19 cellular contexts compared by ENCODE assay signal in the genomic region with DNA sequence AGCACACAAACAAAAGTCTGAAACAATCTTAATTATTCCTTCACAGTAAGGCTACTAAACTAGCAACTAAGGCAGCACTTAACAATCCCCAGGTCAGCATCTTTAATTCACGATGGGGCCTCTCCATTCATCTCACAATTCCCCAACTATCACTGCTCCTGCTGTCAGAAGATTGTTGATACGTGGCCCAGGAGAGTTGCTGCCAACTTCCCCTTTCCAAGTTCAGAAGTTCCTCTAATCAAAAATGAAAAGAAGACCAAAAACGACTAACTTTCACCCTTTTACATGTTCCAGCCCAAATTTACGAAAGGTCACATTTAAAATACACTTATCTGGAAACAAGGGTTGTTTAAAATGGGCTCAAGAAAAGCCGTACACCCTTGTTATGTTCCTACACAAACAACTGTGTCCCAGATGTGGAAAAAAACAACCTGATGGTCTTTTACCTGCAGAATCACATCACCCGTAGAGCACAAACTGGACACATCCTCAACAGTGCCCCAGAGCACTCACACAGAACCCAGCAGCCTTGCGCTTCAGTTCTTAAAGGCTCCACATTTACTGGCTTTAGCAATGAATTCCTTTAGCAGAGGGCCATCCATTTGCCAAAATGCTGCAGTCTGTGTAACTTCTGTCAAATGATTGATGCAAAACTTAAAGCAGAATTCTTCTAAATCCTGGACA. TPM values are rescaled to one million over a fixed set of nuclear protein-coding genes. Genes with fewer than 3 reads are reported as not detected.
DNase-seq lines count a peak whose midpoint lies in the region; ATAC-seq and TF ChIP-seq lines count a peak whose summit lies in the region.
"Had no signal": no experiment of that assay in that cellular context is flagged by ENCODE, and none has a peak within 500 bp of the region (broad histone marks: within the 10 kb centered on the region; RNA-seq: fewer than 3 reads in every experiment).

No MANE protein-coding gene starts in this region.

- H3F3A ChIP-seq in MM.1S (ENCODE audit: insufficient read depth, low read length), result no peaks in the 10 kb centered on the region

- TF ChIP-seq EP300 in gastroesophageal sphincter (IDR thresholded peaks at IDR 0.05), result no peak

- no peaks in the 10 kb centered on the region for H3K9me3 ChIP-seq in BLaER1
- H3K9me3 ChIP-seq in gastroesophageal sphincter, result no peaks in the 10 kb centered on the region
- H3K9me3 ChIP-seq in MM.1S (replicated peaks; ENCODE audit: insufficient read depth, low read length), result no peaks in the 10 kb centered on the region
- H3K9me3 ChIP-seq: breast epithelium had no signal

- H3K4me3 Mint-ChIP-seq in memory B cell, result peak overlapping the region; percentile 67
- H3K4me3 Mint-ChIP-seq in progenitor cell of endocrine pancreas (ENCODE audit: low read depth), result no peak overlapping the region
- H3K4me3 Mint-ChIP-seq: T-helper 1 cell treated with Interleukin-12 subunit alpha and Interleukin-12 subunit beta and Interleukin-4 antibody, amounts not matched to agents 30 μg/mL and 1 μg/mL, for 36 hours had no signal

- peaks cover 29% of the 10 kb centered on the region for H3K4me1 Mint-ChIP-seq in memory B cell
- no peaks in the 10 kb centered on the region for H3K4me1 Mint-ChIP-seq in progenitor cell of endocrine pancreas (ENCODE audit: low read depth)

- TF ChIP-seq CTCF in HL-60 (IDR thresholded peaks at IDR 0.05; ENCODE audit: insufficient read depth, low read length), result no peak
- TF ChIP-seq CTCF in progenitor cell of endocrine pancreas (IDR thresholded peaks at IDR 0.05; ENCODE audit: unreplicated experiment), result no peak
- TF ChIP-seq CTCF in gastroesophageal sphincter (IDR thresholded peaks at IDR 0.05), result no peak
- no peak for TF ChIP-seq CTCF in MM.1S (IDR thresholded peaks at IDR 0.05; ENCODE audit: low read length)

- H3K27ac ChIP-seq in BLaER1 (peak overlapping the region; percentile 92), HL-60 (replicated peaks) (peak overlapping the region; percentile 11), gastroesophageal sphincter (no peak overlapping the region), MM.1S (ENCODE audit: low read length) (no peak overlapping the region)
- H3K27ac ChIP-seq: breast epithelium, KMS-11, RWPE1 had no signal

- H3K4me1 ChIP-seq in BLaER1, result peaks cover 98% of the 10 kb centered on the region
- H3K4me1 ChIP-seq in gastroesophageal sphincter, result no peaks in the 10 kb centered on the region
- H3K4me1 ChIP-seq in MM.1S (ENCODE audit: low read length), result no peaks in the 10 kb centered on the region
- H3K4me1 ChIP-seq: breast epithelium had no signal

- H3K4me2 ChIP-seq in BLaER1 (peak overlapping the region; percentile 77), MM.1S (ENCODE audit: low read depth, low read length) (no peak overlapping the region)

- peaks cover 26% of the 10 kb centered on the region; the same call in 1 of the 2 replicates for H3K36me3 ChIP-seq in BLaER1
- H3K36me3 ChIP-seq in gastroesophageal sphincter, result peaks cover 0 to 37% of the 10 kb centered on the region in 2 donors
- H3K36me3 ChIP-seq in MM.1S (replicated peaks; ENCODE audit: insufficient read depth, low read length), result no peaks in the 10 kb centered on the region
- H3K36me3 ChIP-seq: breast epithelium had no signal

- H3K9me2 ChIP-seq in MM.1S (replicated peaks; ENCODE audit: insufficient read depth, low read length), result no peaks in the 10 kb centered on the region

- H3K36me3 Mint-ChIP-seq in memory B cell, result peaks cover 13% of the 10 kb centered on the region
- H3K36me3 Mint-ChIP-seq in progenitor cell of endocrine pancreas (ENCODE audit: insufficient read depth), result peaks cover 20% of the 10 kb centered on the region

- TF ChIP-seq POLR2A in gastroesophageal sphincter (IDR thresholded peaks at IDR 0.05), result no peak

- H4K20me1 ChIP-seq in BLaER1, result no peaks in the 10 kb centered on the region
- H4K20me1 ChIP-seq in MM.1S (ENCODE audit: insufficient read depth, low read length), result no peaks in the 10 kb centered on the region

- H3K27me3 Mint-ChIP-seq in memory B cell (no peaks in the 10 kb centered on the region), progenitor cell of endocrine pancreas (no peaks in the 10 kb centered on the region)

- H3K9me3 Mint-ChIP-seq in memory B cell, result no peaks in the 10 kb centered on the region
- no peaks in the 10 kb centered on the region for H3K9me3 Mint-ChIP-seq in progenitor cell of endocrine pancreas (ENCODE audit: low read depth)
- H3K9me3 Mint-ChIP-seq: activated T-helper 2 cell treated with anti-CD3 and anti-CD28 coated beads, Interferon-gamma antibody, Interleukin-2, Interleukin-4, amounts not matched to agents 10 μg/mL and 5 μg/mL and 100 μg/mL, durations not matched to agents 14 hours and 24 hours and 36 hours; T-helper 1 cell treated with Interleukin-12 subunit alpha and Interleukin-12 subunit beta and Interleukin-4 antibody, amounts not matched to agents 30 μg/mL and 1 μg/mL, for 36 hours had no signal

- intact Hi-C loops in sciatic nerve (cut with DNase I), result no loop called here

- H3K27ac Mint-ChIP-seq in memory B cell, result peak overlapping the region; percentile 83
- no peak overlapping the region for H3K27ac Mint-ChIP-seq in progenitor cell of endocrine pancreas
- H3K27ac Mint-ChIP-seq: activated T-helper 2 cell treated with anti-CD3 and anti-CD28 coated beads, Interferon-gamma antibody, Interleukin-2, Interleukin-4, amounts not matched to agents 10 μg/mL and 5 μg/mL and 100 μg/mL, durations not matched to agents 14 hours and 24 hours and 36 hours had no signal

- DNase-seq in HL-60 (ENCODE audit: low read depth in 1 of 2, low spot score in 1 of 2), result peak in 1 of 2 experiments; percentile 58
- peak; percentile 34 for DNase-seq in SKM-1 (lab: John Stamatoyannopoulos, UW; ENCODE audit: unreplicated experiment)
- no peak for DNase-seq in memory B cell (ENCODE audit: low spot score in 2 of 2)
- DNase-seq in progenitor cell of endocrine pancreas (ENCODE audit: low spot score, unreplicated experiment), result no peak
- DNase-seq in MM.1S, result no peak
- DNase-seq in sciatic nerve (ENCODE audit: low spot score), result no peak
- DNase-seq: ACHN; activated CD4-positive, CD25-positive, alpha-beta regulatory T cell treated with anti-CD3 and anti-CD28 coated beads, Interleukin-2, amount 50 U/mL, for 72 hours; DND-41; NCI-H146; NCI-H82; stimulated activated naive CD4-positive, alpha-beta T cell had no signal

- no peak overlapping the region; the same call in 1 of the 2 replicates for H3K4me3 ChIP-seq in BLaER1
- H3K4me3 ChIP-seq in HL-60 (replicated peaks; ENCODE audit: insufficient read depth, low read length), result no peak overlapping the region
- no peak overlapping the region for H3K4me3 ChIP-seq in gastroesophageal sphincter
- no peak overlapping the region for H3K4me3 ChIP-seq in MM.1S (ENCODE audit: low read length)
- H3K4me3 ChIP-seq: breast epithelium had no signal

- H3K79me2 ChIP-seq in MM.1S (ENCODE audit: low read length), result no peaks in the 10 kb centered on the region

- WGBS in gastroesophageal sphincter (ENCODE audit: low coverage in 1 of 2), 2 donors, result 66 to 75% methylated on average over 4 of the region's 7 CpGs

- peak; percentile 57 for ATAC-seq in memory B cell (ENCODE audit: low read depth)
- ATAC-seq in gastroesophageal sphincter, result no peak
- no peak for ATAC-seq in sciatic nerve

- H2AFZ ChIP-seq in MM.1S (ENCODE audit: low read length), result no peak overlapping the region

- H3K27me3 ChIP-seq in BLaER1, result no peaks in the 10 kb centered on the region
- no peaks in the 10 kb centered on the region for H3K27me3 ChIP-seq in HL-60 (ENCODE audit: insufficient read depth, poor library complexity, severe bottlenecking)
- H3K27me3 ChIP-seq in gastroesophageal sphincter, result no peaks in the 10 kb centered on the region
- no peaks in the 10 kb centered on the region for H3K27me3 ChIP-seq in MM.1S (replicated peaks; ENCODE audit: insufficient read depth, low read length)
- H3K27me3 ChIP-seq: breast epithelium had no signal

- H3K9ac ChIP-seq in BLaER1, result peak overlapping the region; percentile 63
- no peak overlapping the region for H3K9ac ChIP-seq in MM.1S (ENCODE audit: low read length)
- H3K9ac ChIP-seq: KMS-11 had no signal

RNA-seq across cellular contexts. Expression of a gene that starts 38.0 kb away (rescaled TPM):
- 34.3 and 35.2 TPM in 2 replicates for total RNA-seq in progenitor cell of endocrine pancreas
- total RNA-seq in gastroesophageal sphincter, result 10 to 100 TPM; 33.1 to 42.7 (median 38.7) TPM
- 55.2 TPM for total RNA-seq in sciatic nerve

RNA-seq across cellular contexts. Expression of a gene that starts 51.6 kb away (rescaled TPM):
- total RNA-seq in progenitor cell of endocrine pancreas (29.8 and 34.5 TPM in 2 replicates), gastroesophageal sphincter (10 to 100 TPM; 13.2 to 29.1 (median 20.1) TPM), sciatic nerve (18.9 TPM)

Comparison
In these comparisons a context has a peak if more than half of its experiments do, and no peak if none do; other contexts are left out.
1. H3K27ac ChIP-seq: peak in BLaER1 (single experiment) and HL-60 (single experiment); none in gastroesophageal sphincter (0 of 4) and MM.1S (single experiment).